8 cellular contexts compared by ENCODE assay signal in genomic region chr3:156509209-156510174, GRCh38. TPM values are rescaled to one million over a fixed set of nuclear protein-coding genes. Genes with fewer than 3 reads are reported as not detected.
DNase-seq lines count a peak whose midpoint lies in the region; ATAC-seq, FAIRE-seq and TF ChIP-seq lines count a peak whose summit lies in the region.

No MANE protein-coding gene starts in this region.

- no peaks in the 10 kb centered on the region for H3K36me3 ChIP-seq in A673 (ENCODE audit: insufficient read depth, low read length, poor library complexity, severe bottlenecking)

- peak; percentile 66 for FAIRE-seq in TTC549 (lab: Jason Lieb, UNC)
- peak; percentile 23 for FAIRE-seq in frontal cortex (lab: Jason Lieb, UNC)

- CTCF ChIA-PET in A673 (lab: Charles Lee): interaction anchor here (0.5 to 1.0 kb wide), 8 partner anchors 35 to 651 kb away, joined by 3 to 8 read pairs (median 4); partner anchors contain the start of gene CCNL1

- POLR2A ChIA-PET in A673 (lab: Charles Lee; ENCODE audit: low non-redundant PET): no interaction called here

- H3K4me1 ChIP-seq in A673 (ENCODE audit: insufficient read depth, low read length, poor library complexity, severe bottlenecking): peaks cover 6% of the 10 kb centered on the region

- H3K4me3 ChIP-seq in A673 (ENCODE audit: low read depth, low read length, poor library complexity, severe bottlenecking): no peak overlapping the region
- H3K4me3 ChIP-seq in GM12875 (ENCODE audit: low read depth, low read length): no peak overlapping the region

- intact Hi-C loops in A673 (cut with micrococcal nuclease; ENCODE audit: unreplicated experiment): loop anchor here (1.0 to 5.0 kb wide), 4 partner anchors 59 to 359 kb away; no protein-coding TSS in a partner anchor

- no peak overlapping the region for H3K27ac ChIP-seq in A673 (ENCODE audit: low read depth, low read length, poor library complexity, severe bottlenecking)

- TF ChIP-seq CTCF in A673 (conservative IDR thresholded peaks at IDR 0.05; ENCODE audit: low read depth, low read length): peak; percentile 78
- peak; percentile 17; the same call in 1 of the 2 replicates for TF ChIP-seq CTCF in GM12875 (IDR thresholded peaks at IDR 0.05; ENCODE audit: borderline replicate concordance, insufficient read depth, low read depth, low read length)

- no peaks in the 10 kb centered on the region for H3K27me3 ChIP-seq in A673 (replicated peaks; ENCODE audit: insufficient read depth, low read depth, low read length, poor library complexity)

- ATAC-seq in HG02852 (IDR thresholded peaks at IDR 0.05; ENCODE audit: unreplicated experiment) (peak; percentile 79), HG03521 (IDR thresholded peaks at IDR 0.05; ENCODE audit: unreplicated experiment) (no peak)

- no peaks in the 10 kb centered on the region for H3K9me3 ChIP-seq in A673 (ENCODE audit: low read depth, low read length, poor library complexity, severe bottlenecking)

- BruUV-seq in A673 (replicated peaks; lab: Mats Ljungman, UMichigan): no TSS peak

- DNase-seq in A673 (ENCODE audit: low spot score) (peak; percentile 77), NCI-H146 treated with DMSO at 0.1 percent for 48 hours (lab: John Stamatoyannopoulos, UW; ENCODE audit: unreplicated experiment) (peak; percentile 35), frontal cortex (ENCODE audit: low spot score in 2 of 2) (peak; percentile 28 to 60), pons (ENCODE audit: low spot score) (peak; percentile 81)

RNA-seq across cellular contexts. Expression of gene SSR3, which starts 45.4 kb away (rescaled TPM):
- total RNA-seq in A673 (2021) (431 and 531 TPM in 2 replicates), frontal cortex (115 TPM)
